8 cellular contexts compared by ENCODE assay signal in the genomic region with DNA sequence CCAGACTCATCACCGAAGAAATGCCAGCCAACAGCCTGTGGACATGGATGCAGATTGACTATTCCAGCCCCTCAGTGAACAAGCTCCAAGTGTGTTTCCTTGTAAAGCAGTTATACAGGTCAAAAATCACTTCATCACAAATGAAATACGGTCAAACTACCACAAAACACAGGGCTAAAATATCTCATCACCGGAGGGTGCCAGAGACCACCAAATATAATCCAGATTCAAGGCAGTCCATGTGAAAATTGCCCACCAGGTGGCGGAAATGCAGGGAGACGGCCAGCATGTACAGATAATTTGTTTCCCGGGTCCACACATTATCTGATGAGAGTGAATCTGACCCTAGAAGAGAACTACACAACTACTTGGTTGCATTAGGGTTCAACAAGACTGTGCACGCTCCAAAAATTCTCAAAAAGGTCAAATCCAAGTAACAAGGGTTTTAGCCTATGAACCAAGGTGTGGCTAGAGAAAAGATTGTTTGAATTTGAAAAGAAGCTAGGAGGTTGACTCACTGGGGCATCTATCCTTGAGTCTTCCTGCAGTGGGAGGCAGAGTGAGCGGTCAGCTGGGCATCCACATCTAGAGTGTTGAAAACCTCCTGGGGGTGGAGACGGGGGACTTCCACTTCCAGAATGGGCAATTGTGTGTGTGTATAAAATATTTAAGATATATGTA.
DNase-seq lines count a peak whose midpoint lies in the region; ATAC-seq and TF ChIP-seq lines count a peak whose summit lies in the region.

No MANE protein-coding gene starts in this region.

- POLR2A ChIA-PET in HEK293T (lab: Yijun Ruan, JAX) = no interaction called here

- H3K4me3 Mint-ChIP-seq in nephron progenitor cell = no peak overlapping the region
- no peak overlapping the region for H3K4me3 Mint-ChIP-seq in stimulated activated naive CD8-positive, alpha-beta T cell treated with anti-CD3 and anti-CD28 coated beads, Interleukin-15, amount 100 ng/mL, for 72 hours

- peak; percentile 77 for ATAC-seq in stimulated activated naive CD8-positive, alpha-beta T cell treated with anti-CD3 and anti-CD28 coated beads, Interleukin-15, amount 100 ng/mL, for 72 hours
- ATAC-seq in HG03025 (IDR thresholded peaks at IDR 0.05; ENCODE audit: low FRiP score, unreplicated experiment) = no peak

- peaks cover 31% of the 10 kb centered on the region for H3K9me3 Mint-ChIP-seq in nephron progenitor cell
- H3K9me3 Mint-ChIP-seq in stimulated activated naive CD8-positive, alpha-beta T cell treated with anti-CD3 and anti-CD28 coated beads, Interleukin-15, amount 100 ng/mL, for 72 hours = peaks cover 9 to 16% of the 10 kb centered on the region in 2 donors

- CTCF ChIA-PET in HEK293T (lab: Yijun Ruan, JAX) = interaction anchor here (0.5 to 2.9 kb wide), 20 partner anchors 11 to 495 kb away, joined by 3 to 38 read pairs (median 5); a partner anchor contains a TSS

- peak in 12 of 14 donors; percentile 10 to 77 (median 69) for DNase-seq in C1 segment of cervical spinal cord (lab: John Stamatoyannopoulos, UW)
- peak; percentile 77 for DNase-seq in HEK293T (ENCODE audit: extremely low spot score)
- peak; percentile 64 for DNase-seq in NOMO-1 treated with DMSO at 0.1 percent for 48 hours (lab: John Stamatoyannopoulos, UW; ENCODE audit: unreplicated experiment)
- peak; percentile 78 for DNase-seq in activated CD8-positive, alpha-beta memory T cell treated with anti-CD3 and anti-CD28 coated beads, Interleukin-2, amount 50 U/mL, for 48 hours
- DNase-seq in epithelial cell of proximal tubule (ENCODE audit: low read depth) = peak; percentile 26
- DNase-seq in nephron progenitor cell = peak; percentile 83
- peak; percentile 74 to 75 for DNase-seq in stimulated activated naive CD8-positive, alpha-beta T cell treated with anti-CD3 and anti-CD28 coated beads, Interleukin-15, amount 100 ng/mL, for 72 hours

- H3K4me1 Mint-ChIP-seq in nephron progenitor cell = no peaks in the 10 kb centered on the region
- H3K4me1 Mint-ChIP-seq in stimulated activated naive CD8-positive, alpha-beta T cell treated with anti-CD3 and anti-CD28 coated beads, Interleukin-15, amount 100 ng/mL, for 72 hours = peaks cover 11% of the 10 kb centered on the region

- H3K27me3 Mint-ChIP-seq in nephron progenitor cell (ENCODE audit: low read depth, poor library complexity) = peaks cover 49% of the 10 kb centered on the region
- H3K27me3 Mint-ChIP-seq in stimulated activated naive CD8-positive, alpha-beta T cell treated with anti-CD3 and anti-CD28 coated beads, Interleukin-15, amount 100 ng/mL, for 72 hours = peaks cover 52% of the 10 kb centered on the region

- TF ChIP-seq CTCF in epithelial cell of proximal tubule (conservative IDR thresholded peaks at IDR 0.05; ENCODE audit: low read depth, low read length) (peak; percentile 97), nephron progenitor cell (IDR thresholded peaks at IDR 0.05) (peak; percentile 86)

- H3K27ac Mint-ChIP-seq in nephron progenitor cell = no peak overlapping the region
- H3K27ac Mint-ChIP-seq in stimulated activated naive CD8-positive, alpha-beta T cell treated with anti-CD3 and anti-CD28 coated beads, Interleukin-15, amount 100 ng/mL, for 72 hours = no peak overlapping the region

- H3K4me3 ChIP-seq in epithelial cell of proximal tubule (ENCODE audit: low read depth, low read length) = no peak overlapping the region

- H3K36me3 Mint-ChIP-seq in nephron progenitor cell (ENCODE audit: low read depth) = no peaks in the 10 kb centered on the region

TF ChIP-seq in HEK293T, 16 proteins besides CTCF, POLR2A, EP300 and RAD21:
- TF ChIP-seq HDGF (IDR thresholded peaks at IDR 0.05; ENCODE audit: borderline replicate concordance) (no peak), SP1 (IDR thresholded peaks at IDR 0.05) (no peak), L3MBTL2 (conservative IDR thresholded peaks at IDR 0.05) (no peak), SUZ12 (IDR thresholded peaks at IDR 0.05) (no peak), FOXK2 (IDR thresholded peaks at IDR 0.05) (no peak), FOXA1 (IDR thresholded peaks at IDR 0.05) (no peak), TARDBP (IDR thresholded peaks at IDR 0.05) (no peak), CTBP1 (IDR thresholded peaks at IDR 0.05; ENCODE audit: borderline replicate concordance) (no peak)
- TF ChIP-seq, protein P1, sequence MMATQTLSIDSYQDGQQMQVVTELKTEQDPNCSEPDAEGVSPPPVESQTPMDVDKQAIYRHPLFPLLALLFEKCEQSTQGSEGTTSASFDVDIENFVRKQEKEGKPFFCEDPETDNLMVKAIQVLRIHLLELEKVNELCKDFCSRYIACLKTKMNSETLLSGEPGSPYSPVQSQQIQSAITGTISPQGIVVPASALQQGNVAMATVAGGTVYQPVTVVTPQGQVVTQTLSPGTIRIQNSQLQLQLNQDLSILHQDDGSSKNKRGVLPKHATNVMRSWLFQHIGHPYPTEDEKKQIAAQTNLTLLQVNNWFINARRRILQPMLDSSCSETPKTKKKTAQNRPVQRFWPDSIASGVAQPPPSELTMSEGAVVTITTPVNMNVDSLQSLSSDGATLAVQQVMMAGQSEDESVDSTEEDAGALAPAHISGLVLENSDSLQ (IDR thresholded peaks at IDR 0.05) = no peak

Comparison
In these comparisons a context has a peak if more than half of its experiments do, and no peak if none do; other contexts are left out.
1. DNase-seq: peak in every context shown above with its lines; median percentile 83 in nephron progenitor cell; 78 in activated CD8-positive, alpha-beta memory T cell treated with anti-CD3 and anti-CD28 coated beads, Interleukin-2, amount 50 U/mL, for 48 hours; 77 in HEK293T; 74 in stimulated activated naive CD8-positive, alpha-beta T cell treated with anti-CD3 and anti-CD28 coated beads, Interleukin-15, amount 100 ng/mL, for 72 hours; 69 in C1 segment of cervical spinal cord; 64 in NOMO-1 treated with DMSO at 0.1 percent for 48 hours; 26 in epithelial cell of proximal tubule.